In genomic region chr1:63877021-63877767, GRCh38 we compare ENCODE assay signal across 1 cellular context.
TF ChIP-seq lines count a peak whose summit lies in the region.

No MANE protein-coding gene starts in this region.

TF ChIP-seq in H1, 55 proteins besides CTCF, POLR2A, EP300 and RAD21:
- no peak for TF ChIP-seq SP4 (IDR thresholded peaks at IDR 0.05; ENCODE audit: low read length)
- no peak for TF ChIP-seq MAFK (IDR thresholded peaks at IDR 0.05; ENCODE audit: low read depth, low read length)
- no peak for TF ChIP-seq SUZ12 (IDR thresholded peaks at IDR 0.05; ENCODE audit: low read length)
- no peak for TF ChIP-seq PHF8 (conservative IDR thresholded peaks at IDR 0.05; ENCODE audit: low read depth, low read length)
- no peak for TF ChIP-seq JUND (IDR thresholded peaks at IDR 0.05; ENCODE audit: low read length)
- TF ChIP-seq USF2 (IDR thresholded peaks at IDR 0.05; ENCODE audit: low read length): no peak
- TF ChIP-seq BACH1 (IDR thresholded peaks at IDR 0.05; ENCODE audit: low read length): no peak
- no peak for TF ChIP-seq NANOG (IDR thresholded peaks at IDR 0.05; ENCODE audit: insufficient read depth, low read depth, low read length, poor library complexity, severe bottlenecking)
- no peak for TF ChIP-seq KDM4A (IDR thresholded peaks at IDR 0.05; ENCODE audit: low read depth, low read length, severe bottlenecking)
- TF ChIP-seq SRF (IDR thresholded peaks at IDR 0.05; ENCODE audit: low read depth, low read length): no peak
- TF ChIP-seq GABPA (IDR thresholded peaks at IDR 0.05; ENCODE audit: borderline replicate concordance, insufficient read depth, low read length): no peak
- no peak for TF ChIP-seq HDAC2 (IDR thresholded peaks at IDR 0.05; ENCODE audit: borderline replicate concordance in 1 of 2, low read depth in 2 of 2, low read length in 2 of 2)
- TF ChIP-seq TAF1 (IDR thresholded peaks at IDR 0.05; ENCODE audit: low read depth, low read length): no peak
